ENCODE assay signal across 27 cellular contexts in genomic region chr1:247740721-247741120, GRCh38. TPM values are rescaled to one million over a fixed set of nuclear protein-coding genes. Genes with fewer than 3 reads are reported as not detected.
"Had no signal": no experiment of that assay in that cellular context is flagged by ENCODE, and none has a peak within 500 bp of the region (broad histone marks: within the 10 kb centered on the region; RNA-seq: fewer than 3 reads in every experiment).

No MANE protein-coding gene starts in this region.

- H3K36me3 ChIP-seq: colonic mucosa, esophagus squamous epithelium, pancreas, right atrium auricular region, tibial nerve, WERI-Rb-1 had no signal

- ATAC-seq: activated CD8-positive, alpha-beta memory T cell treated with anti-CD3 and anti-CD28 coated beads, Interleukin-2, amount 10 ng/mL, durations not matched to agents 7 days and 5 days; activated CD8-positive, alpha-beta T cell treated with anti-CD3 and anti-CD28 coated beads for 36 hours; activated naive CD4-positive, alpha-beta T cell treated with anti-CD3 and anti-CD28 coated beads, Interleukin-2, amount 50 U/mL, for 72 hours; body of pancreas; left cardiac atrium; left ventricle myocardium superior; pancreas; T-helper 17 cell had no signal

- H3K4me2 ChIP-seq: hepatocyte had no signal

- H3K4me3 ChIP-seq: body of pancreas, colonic mucosa, esophagus squamous epithelium, hepatocyte, pancreas, right atrium auricular region, tibial nerve had no signal

- H3K27ac ChIP-seq: body of pancreas, colonic mucosa, epithelial cell of prostate, esophagus squamous epithelium, hepatocyte, pancreas, right atrium auricular region, tibial nerve, WERI-Rb-1 had no signal

- H3K27me3 ChIP-seq: body of pancreas, colonic mucosa, esophagus squamous epithelium, hepatocyte, pancreas, right atrium auricular region, tibial nerve had no signal

- H3K9me3 ChIP-seq: body of pancreas, colonic mucosa, esophagus squamous epithelium, pancreas, right atrium auricular region, tibial nerve had no signal

- H2AFZ ChIP-seq: hepatocyte had no signal

- H3K4me1 ChIP-seq: body of pancreas, colonic mucosa, esophagus squamous epithelium, pancreas, right atrium auricular region, tibial nerve had no signal

- DNase-seq: activated CD4-positive, alpha-beta T cell treated with anti-CD3 and anti-CD28 coated beads, Interleukin-2, amount 10 ng/mL, durations not matched to agents 7 days and 5 days; activated CD4-positive, CD25-positive, alpha-beta regulatory T cell treated with anti-CD3 and anti-CD28 coated beads, Interleukin-2, amount 50 U/mL, for 72 hours; activated CD8-positive, alpha-beta memory T cell treated with anti-CD3 and anti-CD28 coated beads, Interleukin-2, amount 10 ng/mL, durations not matched to agents 7 days and 5 days; activated CD8-positive, alpha-beta T cell treated with anti-CD3 and anti-CD28 coated beads for 36 hours; activated T-cell treated with anti-CD3 and anti-CD28 coated beads, Interleukin-2, amount 50 U/mL, for 48 hours; anterior cingulate cortex; body of pancreas; colonic mucosa; effector CD8-positive, alpha-beta T cell; esophagus squamous epithelium; glutamatergic neuron; left cardiac atrium; left ventricle myocardium superior; naive B cell; pancreas; stimulated activated CD4-positive, alpha-beta T cell treated with anti-CD3 and anti-CD28 coated beads, Interleukin-15, amount 100 ng/mL, for 24 hours; stimulated activated naive CD4-positive, alpha-beta T cell treated with Interleukin-2 at 50 U/mL for 16 hours; T-helper 17 cell; T1000; WERI-Rb-1 had no signal

RNA-seq across cellular contexts. Expression of gene OR14K1, which starts 2.3 kb away (rescaled TPM):
- polyA plus RNA-seq: hepatocyte, keratinocyte, neural cell, pancreas had no signal

RNA-seq across cellular contexts. Expression of gene OR14A2, which starts 7.2 kb away (rescaled TPM):
- polyA plus RNA-seq: hepatocyte, keratinocyte, neural cell, pancreas had no signal

RNA-seq across cellular contexts. Expression of gene OR1C1, which starts 19.6 kb away (rescaled TPM):
- polyA plus RNA-seq: hepatocyte, keratinocyte, neural cell, pancreas had no signal

RNA-seq across cellular contexts. Expression of gene OR6F1, which starts 24.3 kb away (rescaled TPM):
- polyA plus RNA-seq: hepatocyte, keratinocyte, neural cell, pancreas had no signal
